27 cellular contexts compared by ENCODE assay signal in the genomic region with DNA sequence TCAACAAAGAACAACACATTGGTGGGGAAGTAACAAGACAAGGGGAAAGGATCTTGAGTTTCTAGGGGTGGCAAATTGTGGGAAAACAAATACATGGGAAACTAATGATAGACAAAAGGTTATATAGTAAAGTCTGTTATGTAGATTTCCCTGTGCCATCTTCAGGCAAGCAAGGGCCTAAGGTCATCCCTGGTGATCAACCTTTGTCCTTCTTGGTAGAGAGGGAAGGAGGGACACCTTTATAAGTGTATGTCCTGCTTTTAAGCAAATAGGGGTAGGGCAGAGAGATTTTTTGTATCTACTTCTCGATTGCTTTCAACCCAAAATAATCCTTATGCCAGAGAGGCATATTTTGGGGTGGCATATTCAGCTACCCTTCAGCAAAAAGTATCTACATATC.
"Had no signal": no experiment of that assay in that cellular context is flagged by ENCODE, and none has a peak within 500 bp of the region (broad histone marks: within the 10 kb centered on the region; RNA-seq: fewer than 3 reads in every experiment).

No MANE protein-coding gene starts in this region.

- H3K9ac ChIP-seq: KMS-11 had no signal

- H3K27ac ChIP-seq: brain microvascular endothelial cell, cardiac muscle cell, KMS-11, Peyer's patch, RWPE1, SJSA1 had no signal

- H3K27me3 ChIP-seq: brain microvascular endothelial cell, cardiac muscle cell, Peyer's patch, SJSA1 had no signal

- ATAC-seq: activated naive CD4-positive, alpha-beta T cell treated with anti-CD3 and anti-CD28 coated beads, Interleukin-2, amount 50 U/mL, for 72 hours; activated naive CD8-positive, alpha-beta T cell treated with anti-CD3 and anti-CD28 coated beads, Interleukin-2, amount 50 U/mL, for 24 hours; activated T-cell treated with anti-CD3 and anti-CD28 coated beads, Interleukin-2, amount 50 U/mL, for 4 hours had no signal

- H3K4me3 ChIP-seq: cardiac muscle cell, Peyer's patch, SJSA1 had no signal

- H3K9me3 ChIP-seq: Peyer's patch, SJSA1 had no signal

- DNase-seq: activated B cell treated with CpG ODN at 0.5 μM for 24 hours; activated CD4-positive, alpha-beta memory T cell treated with anti-CD3 and anti-CD28 coated beads for 36 hours; activated CD4-positive, alpha-beta T cell treated with anti-CD3 and anti-CD28 coated beads for 1 hour; activated CD4-positive, alpha-beta T cell treated with anti-CD3 and anti-CD28 coated beads, Interleukin-2, amount 10 ng/mL, durations not matched to agents 24 days and 14 days; activated CD8-positive, alpha-beta memory T cell treated with anti-CD3 and anti-CD28 coated beads for 24 hours; activated effector memory CD4-positive, alpha-beta T cell treated with anti-CD3 and anti-CD28 coated beads, Interleukin-2, amount 50 U/mL, for 16 hours; activated naive CD4-positive, alpha-beta T cell treated with Interleukin-2 at 50 U/mL for 16 hours; activated naive CD8-positive, alpha-beta T cell treated with anti-CD3 and anti-CD28 coated beads, Interleukin-2, amount 50 U/mL, for 24 hours; activated T-cell treated with anti-CD3 and anti-CD28 coated beads, Interleukin-2, amount 50 U/mL, for 4 hours; amniotic stem cell; brain microvascular endothelial cell; NCI-H1092; NCI-H1417; NCI-H2029; NCI-H2107; NCI-H2171 treated with DMSO at 0.1 percent for 48 hours; NCI-H226; NCI-H526 treated with DMSO at 0.1 percent for 48 hours; NK-92 treated with Interleukin-12 subunit alpha and Interleukin-12 subunit beta, amount 100 ng/mL, for 24 hours; Peyer's patch; SHP77; T-helper 9 cell had no signal

- H3K4me2 ChIP-seq: KMS-11 had no signal

- H3K36me3 ChIP-seq: brain microvascular endothelial cell, cardiac muscle cell, Peyer's patch, SJSA1 had no signal
